ENCODE assay signal across 13 cellular contexts in genomic region chr5:131530706-131531331, GRCh38.
DNase-seq lines count a peak whose midpoint lies in the region; ATAC-seq and TF ChIP-seq lines count a peak whose summit lies in the region.
"Had no signal": no experiment of that assay in that cellular context is flagged by ENCODE, and none has a peak within 500 bp of the region (broad histone marks: within the 10 kb centered on the region; RNA-seq: fewer than 3 reads in every experiment).

No MANE protein-coding gene starts in this region.

- TF ChIP-seq POLR2A in ovary (IDR thresholded peaks at IDR 0.05), result no peak

- no peak for TF ChIP-seq EP300 in ovary (IDR thresholded peaks at IDR 0.05)

- H3K4me3 ChIP-seq in LNCaP clone FGC (ENCODE audit: low read depth, low read length) (no peak overlapping the region), ovary (no peak overlapping the region)
- H3K4me3 ChIP-seq: stomach had no signal

- no peaks in the 10 kb centered on the region for H3K4me1 ChIP-seq in ovary (ENCODE audit: insufficient read depth)

- TF ChIP-seq CTCF in LNCaP clone FGC (IDR thresholded peaks at IDR 0.05; ENCODE audit: control insufficient read depth, extremely low read depth, insufficient read depth), result no peak
- TF ChIP-seq CTCF in VCaP (conservative IDR thresholded peaks at IDR 0.05), result no peak
- no peak for TF ChIP-seq CTCF in ovary (IDR thresholded peaks at IDR 0.05)

- peak; percentile 51 to 55 for ATAC-seq in naive thymus-derived CD8-positive, alpha-beta T cell
- ATAC-seq in HG03045 (IDR thresholded peaks at IDR 0.05; ENCODE audit: unreplicated experiment) (no peak), GM18502 (IDR thresholded peaks at IDR 0.05; ENCODE audit: poor library complexity, unreplicated experiment) (no peak)
- ATAC-seq: WTC11 had no signal

- peak overlapping the region; percentile 59 for H3K27ac ChIP-seq in VCaP
- H3K27ac ChIP-seq in ovary, result no peak overlapping the region
- H3K27ac ChIP-seq: RWPE1, stomach had no signal

- intact Hi-C loops in ovary (cut with DNase I), result no loop called here

- DNase-seq in NCI-H510A treated with DMSO at 0.1 percent for 48 hours (lab: John Stamatoyannopoulos, UW), result peak; percentile 72
- DNase-seq in NCI-H510A (lab: John Stamatoyannopoulos, UW), result no peak
- peak; percentile 39 for DNase-seq in LNCaP clone FGC (ENCODE audit: low read depth)
- peak in 2 of 10 donors; percentile 24 to 36 for DNase-seq in naive thymus-derived CD8-positive, alpha-beta T cell
- DNase-seq in ovary, result no peak
- DNase-seq: NCI-H1694; stimulated activated CD4-positive, alpha-beta T cell treated with anti-CD3 and anti-CD28 coated beads, Interleukin-2, amount 100 ng/mL, for 24 hours; stomach had no signal

- no peaks in the 10 kb centered on the region for H3K9me3 ChIP-seq in ovary
- H3K9me3 ChIP-seq: stomach had no signal

- POLR2A ChIA-PET in naive thymus-derived CD8-positive, alpha-beta T cell (lab: Charles Lee), result interaction anchor here (0.5 to 1.2 kb wide), 4 partner anchors 9 to 244 kb away, joined by 3 to 5 read pairs (median 3); no protein-coding TSS in a partner anchor

- no peaks in the 10 kb centered on the region for H3K9me3 Mint-ChIP-seq in naive thymus-derived CD8-positive, alpha-beta T cell
- H3K9me3 Mint-ChIP-seq: WTC11 had no signal

- no peaks in the 10 kb centered on the region for H3K36me3 ChIP-seq in ovary
- H3K36me3 ChIP-seq: stomach had no signal

- peak overlapping the region; percentile 19 to 73 (median 62) for H3K4me3 Mint-ChIP-seq in naive thymus-derived CD8-positive, alpha-beta T cell
- H3K4me3 Mint-ChIP-seq: WTC11 had no signal

- peaks cover 36 to 91% (median 74%) of the 10 kb centered on the region in 4 donors for H3K4me1 Mint-ChIP-seq in naive thymus-derived CD8-positive, alpha-beta T cell

- H3K27me3 Mint-ChIP-seq in naive thymus-derived CD8-positive, alpha-beta T cell, result no peaks in the 10 kb centered on the region

- H3K27me3 ChIP-seq in ovary, result no peaks in the 10 kb centered on the region
- H3K27me3 ChIP-seq: stomach had no signal

- peak overlapping the region; percentile 69 to 94 (median 88) for H3K27ac Mint-ChIP-seq in naive thymus-derived CD8-positive, alpha-beta T cell
- H3K27ac Mint-ChIP-seq: WTC11 had no signal

- WGBS in ovary, 3 donors, result 52 to 56% (median 54%) methylated on average over 2 of the region's 2 CpGs

- peaks cover 0 to 28% (median 3%) of the 10 kb centered on the region in 3 donors for H3K36me3 Mint-ChIP-seq in naive thymus-derived CD8-positive, alpha-beta T cell
- H3K36me3 Mint-ChIP-seq: WTC11 had no signal

Comparison
In these comparisons a context has a peak if more than half of its experiments do, and no peak if none do; other contexts are left out.
1. DNase-seq: peak in NCI-H510A treated with DMSO at 0.1 percent for 48 hours (single experiment) and LNCaP clone FGC (single experiment); none in NCI-H510A (single experiment) and ovary (0 of 5).
2. ATAC-seq: peak in naive thymus-derived CD8-positive, alpha-beta T cell (2 of 2); none in HG03045 (single experiment) and GM18502 (single experiment).